Comparison of ENCODE assay signal across 8 cellular contexts in the genomic region with DNA sequence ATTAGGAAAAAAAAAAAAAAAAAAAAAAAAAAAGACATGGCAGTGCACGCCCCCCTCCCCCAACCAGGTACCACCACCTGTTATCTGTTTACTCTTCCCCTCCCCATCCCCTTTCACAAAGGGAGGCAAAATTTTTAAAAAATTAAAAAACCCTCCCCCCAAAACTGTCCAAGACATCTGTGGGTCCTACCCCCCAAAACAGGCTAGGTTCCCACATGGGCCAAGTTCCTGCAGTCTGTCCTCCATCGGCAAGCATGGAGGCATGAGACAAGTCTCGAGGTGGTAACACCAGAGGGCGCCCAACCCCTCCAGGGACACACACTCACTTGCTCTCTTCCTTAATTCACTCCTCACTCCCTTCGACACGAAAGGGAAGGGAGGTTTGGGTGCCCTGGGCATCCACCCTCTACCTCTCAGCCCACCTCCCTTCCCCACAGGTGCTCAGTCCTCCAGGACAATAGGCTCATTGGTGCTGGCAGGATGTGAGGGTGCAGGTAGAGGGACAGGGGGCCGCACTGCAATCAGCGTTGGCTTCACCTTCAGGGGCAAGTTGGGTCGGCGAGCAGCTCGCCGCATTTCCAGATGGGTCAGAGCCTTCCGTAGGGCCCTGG. TPM values are rescaled to one million over a fixed set of nuclear protein-coding genes. Genes with fewer than 3 reads are reported as not detected.
DNase-seq lines count a peak whose midpoint lies in the region; ATAC-seq and TF ChIP-seq lines count a peak whose summit lies in the region.

No MANE protein-coding gene starts in this region.

- H3K27me3 ChIP-seq in right lobe of liver = no peaks in the 10 kb centered on the region

- DNase-seq in NCI-H187 (lab: John Stamatoyannopoulos, UW) (peak; percentile 9 to 10), NCI-H187 treated with DMSO at 0.1 percent for 48 hours (lab: John Stamatoyannopoulos, UW) (no peak), NCI-H2171 treated with DMSO at 0.1 percent for 48 hours (lab: John Stamatoyannopoulos, UW) (peak; percentile 55), chondrocyte (ENCODE audit: low spot score) (no peak), right lobe of liver (peak; percentile 77 to 82 (median 80))
- peak; percentile 61 for DNase-seq in activated CD4-positive, CD25-positive, alpha-beta regulatory T cell treated with anti-CD3 and anti-CD28 coated beads, Interleukin-2, amount 50 U/mL, for 72 hours
- peak; percentile 49 for DNase-seq in stimulated activated CD8-positive, alpha-beta memory T cell treated with anti-CD3 and anti-CD28 coated beads, Interleukin-12 subunit alpha, Interleukin-12 subunit beta, amount 100 ng/mL, for 4 hours (ENCODE audit: low read depth)

- no peaks in the 10 kb centered on the region for H3K27me3 Mint-ChIP-seq in chondrocyte (ENCODE audit: low read depth)

- 30% methylated on average over 6 of the region's 13 CpGs for WGBS in right lobe of liver (ENCODE audit: insufficient coverage, low coverage, low lambda C conversion rate, missing lambda C conversion rate)

- peaks cover 27% of the 10 kb centered on the region for H3K4me1 Mint-ChIP-seq in chondrocyte (ENCODE audit: low read depth)

- no peak overlapping the region for H3K27ac ChIP-seq in right lobe of liver

- peaks cover 0 to 53% (median 31%) of the 10 kb centered on the region in 4 donors for H3K36me3 ChIP-seq in right lobe of liver

- intact Hi-C loops in right lobe of liver (cut with DNase I) = no loop called here

- ATAC-seq in right lobe of liver (peak; percentile 27 to 47 (median 34)), HG03097 (IDR thresholded peaks at IDR 0.05; ENCODE audit: low FRiP score, unreplicated experiment) (no peak)

- no peaks in the 10 kb centered on the region for H3K9me3 Mint-ChIP-seq in chondrocyte (ENCODE audit: low read depth)

- peaks cover 37% of the 10 kb centered on the region for H3K36me3 Mint-ChIP-seq in chondrocyte (ENCODE audit: low read depth)

- peaks cover 0 to 38% (median 18%) of the 10 kb centered on the region in 4 donors for H3K4me1 ChIP-seq in right lobe of liver

- peak overlapping the region; percentile 16 for H3K4me3 Mint-ChIP-seq in chondrocyte (ENCODE audit: unreplicated experiment)

- no peak overlapping the region for H3K4me3 ChIP-seq in right lobe of liver

- no peak for TF ChIP-seq POLR2A in right lobe of liver (IDR thresholded peaks at IDR 0.05)

- peak overlapping the region; percentile 92 for H3K27ac Mint-ChIP-seq in chondrocyte (ENCODE audit: unreplicated experiment)

- TF ChIP-seq CTCF in chondrocyte (IDR thresholded peaks at IDR 0.05) = peak; percentile 76
- TF ChIP-seq CTCF in right lobe of liver (IDR thresholded peaks at IDR 0.05) = peak; percentile 41 to 65 (median 62)

- no peaks in the 10 kb centered on the region for H3K9me3 ChIP-seq in right lobe of liver

RNA-seq across cellular contexts. Expression of a gene that starts 2.2 kb away (rescaled TPM):
- total RNA-seq in chondrocyte (9.6 to 15.2 TPM (median 11.8 TPM) in 3 replicates), right lobe of liver (10 to 100 TPM; 12.3 to 34.2 (median 21.1) TPM)

RNA-seq across cellular contexts. Expression of a gene that starts 8.1 kb away (rescaled TPM):
- total RNA-seq in chondrocyte = 81.7 to 89.3 TPM (median 83.0 TPM) in 3 replicates
- 10 to 100 TPM; 20.0 to 38.0 (median 31.8) TPM for total RNA-seq in right lobe of liver

RNA-seq across cellular contexts. Expression of a gene that starts 19.0 kb away (rescaled TPM):
- total RNA-seq in chondrocyte (55.2 to 76.6 TPM (median 58.9 TPM) in 3 replicates), right lobe of liver (10 to 100 TPM; 19.1 to 36.4 (median 22.7) TPM)

RNA-seq across cellular contexts. Expression of a gene that starts 19.5 kb away (rescaled TPM):
- total RNA-seq in chondrocyte (2.4 to 5.8 TPM (median 3.5 TPM) in 3 replicates), right lobe of liver (1 to 10 TPM; 1.1 to 2.9 (median 1.2) TPM)

RNA-seq across cellular contexts. Expression of a gene that starts 19.8 kb away (rescaled TPM):
- total RNA-seq in chondrocyte (1,000 to 1,202 TPM (median 1,017 TPM) in 3 replicates), right lobe of liver (100 to 1,000 TPM; 442 to 450 (median 449) TPM)

Comparison
In these comparisons a context has a peak if more than half of its experiments do, and no peak if none do; other contexts are left out.
1. DNase-seq: peak in NCI-H187 (2 of 2), NCI-H2171 treated with DMSO at 0.1 percent for 48 hours (single experiment), activated CD4-positive, CD25-positive, alpha-beta regulatory T cell treated with anti-CD3 and anti-CD28 coated beads, Interleukin-2, amount 50 U/mL, for 72 hours (single experiment), right lobe of liver (3 of 3) and stimulated activated CD8-positive, alpha-beta memory T cell treated with anti-CD3 and anti-CD28 coated beads, Interleukin-12 subunit alpha, Interleukin-12 subunit beta, amount 100 ng/mL, for 4 hours (single experiment); none in NCI-H187 treated with DMSO at 0.1 percent for 48 hours (single experiment) and chondrocyte (single experiment).